Comparison of ENCODE assay signal across 1 cellular context in genomic region chr10:110862961-110863360, GRCh38.
TF ChIP-seq lines count a peak whose summit lies in the region.

No MANE protein-coding gene starts in this region.

TF ChIP-seq in GM12878, 131 proteins besides CTCF, POLR2A, EP300 and RAD21:
- TF ChIP-seq GABPA (IDR thresholded peaks at IDR 0.05; ENCODE audit: low read depth) (no peak), SRF (IDR thresholded peaks at IDR 0.05; ENCODE audit: low read depth in 2 of 2, low read length in 2 of 2) (no peak), PRDM15 (CRISPR knock-in tag; IDR thresholded peaks at IDR 0.05) (no peak), TARDBP (IDR thresholded peaks at IDR 0.05; ENCODE audit: borderline replicate concordance) (no peak), BCL3 (IDR thresholded peaks at IDR 0.05; ENCODE audit: borderline replicate concordance, insufficient read depth, low read depth, low read length, poor library complexity, severe bottlenecking) (no peak), NFXL1 (IDR thresholded peaks at IDR 0.05; ENCODE audit: borderline replicate concordance) (no peak), ZSCAN29 (IDR thresholded peaks at IDR 0.05) (no peak), TCF3 (IDR thresholded peaks at IDR 0.05; ENCODE audit: borderline replicate concordance, insufficient read depth, low read depth, low read length) (no peak)
